Comparison of ENCODE assay signal across 10 cellular contexts in genomic region chr19:3509566-3509989, GRCh38. TPM values are rescaled to one million over a fixed set of nuclear protein-coding genes. Genes with fewer than 3 reads are reported as not detected.
DNase-seq lines count a peak whose midpoint lies in the region; ATAC-seq, FAIRE-seq and TF ChIP-seq lines count a peak whose summit lies in the region.
"Had no signal": no experiment of that assay in that cellular context is flagged by ENCODE, and none has a peak within 500 bp of the region (broad histone marks: within the 10 kb centered on the region; RNA-seq: fewer than 3 reads in every experiment).

No MANE protein-coding gene starts in this region.

- RAD21 ChIA-PET in GM12878 (lab: Charles Lee; ENCODE audit: unreplicated experiment) = no interaction called here

- no peaks in the 10 kb centered on the region for H3K27me3 ChIP-seq in CD4-positive, alpha-beta T cell (ENCODE audit: control insufficient read depth, insufficient read depth, low read length)
- H3K27me3 ChIP-seq in GM12878 (replicated peaks in 1 of 2; ENCODE audit: control insufficient read depth in 2 of 2, insufficient read depth in 2 of 2, low read length in 1 of 2) = no peaks in the 10 kb centered on the region
- H3K27me3 ChIP-seq: thyroid gland had no signal

- no peaks in the 10 kb centered on the region for H3K9me3 ChIP-seq in CD4-positive, alpha-beta T cell (ENCODE audit: control insufficient read depth, low read length)
- H3K9me3 ChIP-seq in GM12878 (replicated peaks; ENCODE audit: control insufficient read depth, insufficient read depth, low read length) = no peaks in the 10 kb centered on the region
- H3K9me3 ChIP-seq: thyroid gland had no signal

- TF ChIP-seq POLR2A in GM12878 (IDR thresholded peaks at IDR 0.05; ENCODE audit: low read depth, low read length) = peak; percentile 40; the same call in 1 of the 2 replicates

- H3K4me3 ChIP-seq in GM12878 = no peak overlapping the region
- H3K4me3 ChIP-seq: thyroid gland had no signal

- peaks cover 55% of the 10 kb centered on the region for H3K4me1 Mint-ChIP-seq in CD4-positive, alpha-beta T cell (ENCODE audit: low read depth)
- H3K4me1 Mint-ChIP-seq in nephron = peaks cover 34% of the 10 kb centered on the region

- no peak overlapping the region for H2AFZ ChIP-seq in GM12878 (ENCODE audit: control insufficient read depth, low read depth, low read length)

- no peak overlapping the region for H3K4me2 ChIP-seq in GM12878 (ENCODE audit: control insufficient read depth, insufficient read depth)

- TF ChIP-seq CTCF in CD4-positive, alpha-beta T cell (IDR thresholded peaks at IDR 0.05) = no peak
- no peak for TF ChIP-seq CTCF in GM12878 (IDR thresholded peaks at IDR 0.05 in 2 of 3, conservative IDR thresholded peaks at IDR 0.05 in 1 of 3; ENCODE audit: control insufficient read depth in 2 of 3, extremely low read depth in 1 of 3, insufficient read depth in 1 of 3, low read depth in 3 of 3, low read length in 3 of 3)
- TF ChIP-seq CTCF in nephron (IDR thresholded peaks at IDR 0.05; ENCODE audit: unreplicated experiment in 3 of 3) = no peak

- 96% methylated on average over 15 of the region's 15 CpGs for WGBS in GM12878 (ENCODE audit: insufficient coverage, insufficient replicate concordance, low lambda C conversion rate, missing lambda C conversion rate)

- no peaks in the 10 kb centered on the region for H4K20me1 ChIP-seq in GM12878 (ENCODE audit: control insufficient read depth, insufficient read depth)

- ATAC-seq in CD4-positive, alpha-beta T cell (ENCODE audit: poor library complexity) = no peak
- ATAC-seq in GM12878 = no peak
- ATAC-seq in GM18909 (IDR thresholded peaks at IDR 0.05; ENCODE audit: poor library complexity, unreplicated experiment) = no peak

- H3K79me2 ChIP-seq in GM12878 (ENCODE audit: control insufficient read depth, insufficient read depth, low read length) = peaks cover 46% of the 10 kb centered on the region

- in situ Hi-C loops in GM12878 (cut with MboI) = no loop called here

- intact Hi-C loops in CD4-positive, alpha-beta T cell (cut with DNase I, micrococcal nuclease) = loop anchor here (5.0 to 10.0 kb wide), 4 partner anchors 38 to 455 kb away; partner anchors contain the start of genes HMG20B (in 1 of the 2) and TLE5 (in 1 of the 2)
- intact Hi-C loops in GM12878 (cut with micrococcal nuclease; ENCODE audit: unreplicated experiment) = no loop called here

- no peaks in the 10 kb centered on the region for H3K27me3 Mint-ChIP-seq in CD4-positive, alpha-beta T cell
- H3K27me3 Mint-ChIP-seq in nephron (ENCODE audit: low read depth) = no peaks in the 10 kb centered on the region

- TF ChIP-seq RAD21 in GM12878 (IDR thresholded peaks at IDR 0.05; ENCODE audit: insufficient read depth, low read depth, low read length) = no peak

- BruUV-seq in GM12878 (replicated peaks; lab: Mats Ljungman, UMichigan) = no TSS peak

- TF ChIP-seq EP300 in GM12878 (IDR thresholded peaks at IDR 0.05; ENCODE audit: borderline replicate concordance in 1 of 2, control insufficient read depth in 1 of 2, low read depth in 2 of 2, low read length in 2 of 2) = no peak

- CTCF ChIA-PET in CD4-positive, alpha-beta T cell (lab: Charles Lee) = no interaction called here
- CTCF ChIA-PET in GM12878 (lab: Yijun Ruan, JAX) = no interaction called here

- H3K27ac ChIP-seq in CD4-positive, alpha-beta T cell (ENCODE audit: low read depth, low read length) = no peak overlapping the region
- H3K27ac ChIP-seq in GM12878 (ENCODE audit: control insufficient read depth, insufficient read depth) = no peak overlapping the region
- H3K27ac ChIP-seq: thyroid gland had no signal

- H3K9me3 Mint-ChIP-seq in CD4-positive, alpha-beta T cell = no peaks in the 10 kb centered on the region
- no peaks in the 10 kb centered on the region for H3K9me3 Mint-ChIP-seq in nephron

- no peak for FAIRE-seq in GM12878 (lab: Jason Lieb, UNC)

- peaks cover 7% of the 10 kb centered on the region for H3K4me1 ChIP-seq in GM12878 (ENCODE audit: control insufficient read depth, insufficient read depth, low read length)

- POLR2A ChIA-PET in CD4-positive, alpha-beta T cell (lab: Charles Lee) = no interaction called here
- POLR2A ChIA-PET in GM12878 (lab: Charles Lee) = no interaction called here

- H3K27ac Mint-ChIP-seq in CD4-positive, alpha-beta T cell = peak overlapping the region; percentile 55
- H3K27ac Mint-ChIP-seq in nephron = peak overlapping the region in 2 of 3 experiments; percentile 12 to 42

- DNase-seq in CD4-positive, alpha-beta T cell = no peak
- DNase-seq in M059J (ENCODE audit: low read depth) (peak; percentile 92), GM12878 (ENCODE audit: low read depth, low spot score) (no peak), AML-193 (lab: John Stamatoyannopoulos, UW) (no peak), activated gamma-delta T cell treated with Interleukin-2 at 50 U/mL for 16 hours (no peak), DMS53 treated with DMSO at 0.1 percent for 48 hours (lab: John Stamatoyannopoulos, UW; ENCODE audit: unreplicated experiment) (no peak)
- DNase-seq: hippocampal formation, thyroid gland had no signal

- no peak overlapping the region for H3K9ac ChIP-seq in GM12878 (ENCODE audit: control insufficient read depth, insufficient read depth, low read length)

- peaks cover 0 to 1% of the 10 kb centered on the region in 2 experiments; a peak in 3 of 4 replicates for H3K36me3 ChIP-seq in GM12878 (ENCODE audit: control insufficient read depth in 2 of 2, insufficient read depth in 2 of 2, low read length in 1 of 2)
- H3K36me3 ChIP-seq: thyroid gland had no signal

- H3K36me3 Mint-ChIP-seq in CD4-positive, alpha-beta T cell (ENCODE audit: low read depth) = peaks cover 44% of the 10 kb centered on the region
- H3K36me3 Mint-ChIP-seq in nephron (ENCODE audit: low read depth) = peaks cover 17% of the 10 kb centered on the region

- SMC1A ChIA-PET in GM12878 (lab: Charles Lee; ENCODE audit: uncharacterized antibody, unreplicated experiment) = no interaction called here

- peak overlapping the region; percentile 84 for H3K4me3 Mint-ChIP-seq in CD4-positive, alpha-beta T cell
- H3K4me3 Mint-ChIP-seq in nephron = peak overlapping the region; percentile 75 to 93 (median 81)

RNA-seq across cellular contexts. Expression of gene FZR1, which starts 3.5 kb away (rescaled TPM):
- total RNA-seq in CD4-positive, alpha-beta T cell = 100 to 1,000 TPM; 109 to 116 TPM
- 35.7 and 56.5 TPM in 2 replicates for total RNA-seq in M059J (2014; rRNA removed; shearing (Covaris generic))
- total RNA-seq in GM12878 (2013; cell fraction: nucleolus; rRNA removed) = 36.7 and 46.1 TPM in 2 replicates
- 30.6 and 35.1 TPM in 2 replicates for total RNA-seq in GM12878 (2014; rRNA removed)
- 9.6 and 12.3 TPM in 2 replicates for total RNA-seq in GM12878 (2014; rRNA removed; fragmentation: Illumina TruSeq; extraction: Trizol)
- 42.8 and 44.2 TPM in 2 replicates for total RNA-seq in GM12878 (2021)
- polyA plus RNA-seq in GM12878 (2011; ENCODE audit: low read depth) = 8.7 TPM
- polyA plus RNA-seq in GM12878 (2011; rRNA removed) = 13.0 and 28.1 TPM in 2 replicates
- 28.1 and 37.0 TPM in 2 replicates for polyA plus RNA-seq in GM12878 (2011; cell fraction: cytosol; rRNA removed)
- polyA plus RNA-seq in GM12878 (2011; cell fraction: nucleus; rRNA removed) = 131 and 138 TPM in 2 replicates
- polyA plus RNA-seq in GM12878 (2012) = 25.6 and 34.9 TPM in 2 replicates
- polyA plus RNA-seq in GM12878 (2014; fragmentation: Illumina TruSeq; extraction: Trizol) = 2.2 and 15.4 TPM in 2 replicates
- polyA plus RNA-seq in GM12878 (2014; fragmentation: Nextera tagmentation; extraction: Ambion mirVana) = under 1 TPM; 0.11 to 0.55 TPM
- polyA plus RNA-seq in GM12878 (2014; rRNA removed) = 30.8 and 46.7 TPM in 2 replicates
- 10 to 100 TPM; 33.5 to 36.2 TPM for polyA plus RNA-seq in GM12878 (2016; fragmentation: Nextera tagmentation; extraction: Ambion mirVana)
- 17.0 and 37.1 TPM in 2 replicates for polyA minus RNA-seq in GM12878 (2011; rRNA and poly(A)+ RNA removed)
- polyA minus RNA-seq in GM12878 (2011; cell fraction: cytosol; rRNA and poly(A)+ RNA removed) = 20.7 and 28.9 TPM in 2 replicates
- polyA minus RNA-seq in GM12878 (2011; cell fraction: nucleus; rRNA and poly(A)+ RNA removed) = 23.3 and 26.6 TPM in 2 replicates

RNA-seq across cellular contexts. Expression of gene DOHH, which starts 9.1 kb away (rescaled TPM):
- total RNA-seq in CD4-positive, alpha-beta T cell = 1 to 10 TPM; 3.9 to 4.7 TPM
- 6.9 and 16.4 TPM in 2 replicates for total RNA-seq in M059J (2014; rRNA removed; shearing (Covaris generic))
- 3.1 and 3.9 TPM in 2 replicates for total RNA-seq in GM12878 (2013; cell fraction: nucleolus; rRNA removed)
- 20.2 and 25.4 TPM in 2 replicates for total RNA-seq in GM12878 (2014; rRNA removed)
- 2.6 and 3.0 TPM in 2 replicates for total RNA-seq in GM12878 (2014; rRNA removed; fragmentation: Illumina TruSeq; extraction: Trizol)
- 17.7 and 19.3 TPM in 2 replicates for total RNA-seq in GM12878 (2021)
- polyA plus RNA-seq in GM12878 (2011; ENCODE audit: low read depth) = 2.6 TPM
- 1.8 and 4.0 TPM in 2 replicates for polyA plus RNA-seq in GM12878 (2011; rRNA removed)
- polyA plus RNA-seq in GM12878 (2011; cell fraction: cytosol; rRNA removed) = 6.4 and 14.7 TPM in 2 replicates
- polyA plus RNA-seq in GM12878 (2011; cell fraction: nucleus; rRNA removed) = 6.1 and 11.3 TPM in 2 replicates
- 10.7 and 13.5 TPM in 2 replicates for polyA plus RNA-seq in GM12878 (2012)
- 0.22 and 0.48 TPM in 2 replicates for polyA plus RNA-seq in GM12878 (2014; fragmentation: Illumina TruSeq; extraction: Trizol)
- polyA plus RNA-seq in GM12878 (2014; fragmentation: Nextera tagmentation; extraction: Ambion mirVana) = under 1 TPM; 0.11 to 0.38 TPM
- 19.7 and 24.6 TPM in 2 replicates for polyA plus RNA-seq in GM12878 (2014; rRNA removed)
- polyA plus RNA-seq in GM12878 (2016; fragmentation: Nextera tagmentation; extraction: Ambion mirVana) = 10 to 100 TPM; 23.5 to 28.6 TPM
- polyA minus RNA-seq in GM12878 (2011; rRNA and poly(A)+ RNA removed) = 1.2 and 4.4 TPM in 2 replicates
- polyA minus RNA-seq in GM12878 (2011; cell fraction: cytosol; rRNA and poly(A)+ RNA removed) = 4.1 and 5.2 TPM in 2 replicates
- 2.8 and 4.8 TPM in 2 replicates for polyA minus RNA-seq in GM12878 (2011; cell fraction: nucleus; rRNA and poly(A)+ RNA removed)

RNA-seq across cellular contexts. Expression of gene SMIM44, which starts 26.3 kb away (rescaled TPM):
- not detected for total RNA-seq in CD4-positive, alpha-beta T cell
- total RNA-seq in M059J (2014; rRNA removed; shearing (Covaris generic)) = not detected in 2 replicates
- total RNA-seq in GM12878 (2013; cell fraction: nucleolus; rRNA removed) = not detected in 2 replicates
- total RNA-seq in GM12878 (2014; rRNA removed) (not detected in 2 replicates), GM12878 (2014; rRNA removed; fragmentation: Illumina TruSeq; extraction: Trizol) (not detected in 2 replicates), GM12878 (2021) (not detected in 2 replicates)
- not detected for polyA plus RNA-seq in GM12878 (2011; ENCODE audit: low read depth)
- polyA plus RNA-seq in GM12878 (2011; rRNA removed) (not detected in 2 replicates), GM12878 (2014; fragmentation: Illumina TruSeq; extraction: Trizol) (not detected in 2 replicates), GM12878 (2014; fragmentation: Nextera tagmentation; extraction: Ambion mirVana) (not detected), GM12878 (2014; rRNA removed) (not detected in 2 replicates), GM12878 (2016; fragmentation: Nextera tagmentation; extraction: Ambion mirVana) (not detected)
- not detected in 2 replicates for polyA plus RNA-seq in GM12878 (2011; cell fraction: cytosol; rRNA removed)
- not detected in 2 replicates for polyA plus RNA-seq in GM12878 (2011; cell fraction: nucleus; rRNA removed)
- not detected in 2 replicates for polyA plus RNA-seq in GM12878 (2012)
- not detected in 2 replicates for polyA minus RNA-seq in GM12878 (2011; rRNA and poly(A)+ RNA removed)
- polyA minus RNA-seq in GM12878 (2011; cell fraction: cytosol; rRNA and poly(A)+ RNA removed) = not detected in 2 replicates
- polyA minus RNA-seq in GM12878 (2011; cell fraction: nucleus; rRNA and poly(A)+ RNA removed) = not detected in 2 replicates
- total RNA-seq: thyroid gland had no signal

RNA-seq across cellular contexts. Expression of gene SMIM24, which starts 29.3 kb away (rescaled TPM):
- not detected for total RNA-seq in CD4-positive, alpha-beta T cell
- not detected in 2 replicates for total RNA-seq in M059J (2014; rRNA removed; shearing (Covaris generic))
- not detected in 2 replicates for total RNA-seq in GM12878 (2013; cell fraction: nucleolus; rRNA removed)
- 0.17 TPM in 1 of 2 replicates, not detected in the other for total RNA-seq in GM12878 (2014; rRNA removed)
- total RNA-seq in GM12878 (2014; rRNA removed; fragmentation: Illumina TruSeq; extraction: Trizol) = 0.41 TPM in 1 of 2 replicates, not detected in the other
- 0.36 TPM in 1 of 2 replicates, not detected in the other for total RNA-seq in GM12878 (2021)
- 2.4 TPM for polyA plus RNA-seq in GM12878 (2011; ENCODE audit: low read depth)
- polyA plus RNA-seq in GM12878 (2011; rRNA removed) = 0.22 TPM in 1 of 2 replicates, not detected in the other
- polyA plus RNA-seq in GM12878 (2011; cell fraction: cytosol; rRNA removed) = 0.22 and 0.49 TPM in 2 replicates
- polyA plus RNA-seq in GM12878 (2011; cell fraction: nucleus; rRNA removed) = 0.21 TPM in 1 of 2 replicates, not detected in the other
- 0.76 and 0.87 TPM in 2 replicates for polyA plus RNA-seq in GM12878 (2012)
- 0.24 TPM in 1 of 2 replicates, not detected in the other for polyA plus RNA-seq in GM12878 (2014; fragmentation: Illumina TruSeq; extraction: Trizol)
- polyA plus RNA-seq in GM12878 (2014; fragmentation: Nextera tagmentation; extraction: Ambion mirVana) = under 1 TPM; 0.14 to 0.44 TPM
- polyA plus RNA-seq in GM12878 (2014; rRNA removed) = not detected in 2 replicates
- polyA plus RNA-seq in GM12878 (2016; fragmentation: Nextera tagmentation; extraction: Ambion mirVana) = not detected
- not detected in 2 replicates for polyA minus RNA-seq in GM12878 (2011; rRNA and poly(A)+ RNA removed)
- polyA minus RNA-seq in GM12878 (2011; cell fraction: cytosol; rRNA and poly(A)+ RNA removed) = not detected in 2 replicates
- not detected in 2 replicates for polyA minus RNA-seq in GM12878 (2011; cell fraction: nucleus; rRNA and poly(A)+ RNA removed)
- total RNA-seq: thyroid gland had no signal

RNA-seq across cellular contexts. Expression of gene TEKTIP1, which starts 29.4 kb away (rescaled TPM):
- 1 to 10 TPM; 5.7 to 6.0 TPM for total RNA-seq in CD4-positive, alpha-beta T cell
- total RNA-seq in M059J (2014; rRNA removed; shearing (Covaris generic)) = not detected in 2 replicates
- total RNA-seq in GM12878 (2013; cell fraction: nucleolus; rRNA removed) = not detected in 2 replicates
- total RNA-seq in GM12878 (2014; rRNA removed) = not detected in 2 replicates
- not detected in 2 replicates for total RNA-seq in GM12878 (2014; rRNA removed; fragmentation: Illumina TruSeq; extraction: Trizol)
- total RNA-seq in GM12878 (2021) = 1.7 and 2.6 TPM in 2 replicates
- not detected for polyA plus RNA-seq in GM12878 (2011; ENCODE audit: low read depth)
- polyA plus RNA-seq in GM12878 (2011; rRNA removed) = 0.18 TPM in 1 of 2 replicates, not detected in the other
- polyA plus RNA-seq in GM12878 (2011; cell fraction: cytosol; rRNA removed) = 0.10 and 0.25 TPM in 2 replicates
- polyA plus RNA-seq in GM12878 (2011; cell fraction: nucleus; rRNA removed) = 5.2 and 5.7 TPM in 2 replicates
- 0.62 and 1.1 TPM in 2 replicates for polyA plus RNA-seq in GM12878 (2012)
- polyA plus RNA-seq in GM12878 (2014; fragmentation: Illumina TruSeq; extraction: Trizol) = not detected in 2 replicates
- not detected for polyA plus RNA-seq in GM12878 (2014; fragmentation: Nextera tagmentation; extraction: Ambion mirVana)
- 0.69 and 1.1 TPM in 2 replicates for polyA plus RNA-seq in GM12878 (2014; rRNA removed)
- polyA plus RNA-seq in GM12878 (2016; fragmentation: Nextera tagmentation; extraction: Ambion mirVana) = under 1 TPM; 0.45 to 0.60 TPM
- not detected in 2 replicates for polyA minus RNA-seq in GM12878 (2011; rRNA and poly(A)+ RNA removed)
- not detected in 2 replicates for polyA minus RNA-seq in GM12878 (2011; cell fraction: cytosol; rRNA and poly(A)+ RNA removed)
- polyA minus RNA-seq in GM12878 (2011; cell fraction: nucleus; rRNA and poly(A)+ RNA removed) = 0.77 TPM in 1 of 2 replicates, not detected in the other
